In the genomic region with DNA sequence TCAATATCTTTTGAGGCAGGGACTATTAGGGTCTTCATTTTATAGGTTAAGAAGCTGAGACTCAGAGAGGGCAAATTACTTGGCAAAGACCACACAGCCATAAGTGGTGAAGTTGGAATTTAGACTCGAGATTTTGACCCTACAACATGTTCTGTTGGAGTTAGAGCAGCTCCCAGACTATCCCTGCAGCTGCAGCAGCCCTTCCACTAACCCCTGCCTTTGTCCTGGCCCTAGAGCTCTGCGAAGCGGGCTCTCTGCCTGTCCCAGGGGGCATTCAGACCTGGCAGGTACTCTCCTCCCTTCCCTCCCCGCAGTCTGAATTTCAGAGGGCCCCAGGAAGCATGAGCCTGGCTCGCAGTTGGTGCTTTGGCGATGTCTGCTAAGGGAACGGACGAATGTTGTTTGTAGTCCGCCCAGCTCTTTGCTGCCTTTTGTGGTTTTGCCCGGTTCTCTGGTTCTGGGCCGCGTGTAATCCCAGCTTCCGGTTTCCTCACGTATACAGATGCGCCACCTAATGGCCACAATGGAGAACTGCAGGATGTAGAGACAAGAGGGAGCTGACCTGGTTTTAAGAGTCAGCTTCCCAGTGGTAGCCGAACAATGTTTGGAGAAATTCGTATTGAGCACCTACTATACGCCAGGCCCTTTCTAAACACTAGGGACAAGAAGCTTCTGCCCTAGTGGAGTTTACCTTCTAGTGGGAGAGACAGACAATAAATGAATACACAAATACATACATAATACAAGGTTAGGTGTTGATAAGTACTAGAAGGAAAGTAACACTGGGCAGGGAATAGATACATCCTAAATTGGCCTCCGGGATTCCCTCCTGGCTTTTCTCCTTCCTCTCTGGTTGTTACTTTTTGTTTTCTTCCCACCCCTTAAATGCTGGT, we compare ENCODE assay signal across 8 cellular contexts.
DNase-seq lines count a peak whose midpoint lies in the region; ATAC-seq, FAIRE-seq and TF ChIP-seq lines count a peak whose summit lies in the region.

No MANE protein-coding gene starts in this region.

- H3K27ac Mint-ChIP-seq in CD8-positive, alpha-beta T cell, result no peak overlapping the region
- H3K27ac Mint-ChIP-seq in activated CD8-positive, alpha-beta memory T cell treated with anti-CD3 and anti-CD28 coated beads, Interleukin-2, amount 10 ng/mL, durations not matched to agents 7 days and 5 days, result peak overlapping the region; percentile 70

- DNase-seq in CD8-positive, alpha-beta T cell, result peak; percentile 29 to 78 (median 63)
- DNase-seq in HTR-8/SVneo (ENCODE audit: insufficient read length, low spot score), result peak; percentile 82
- DNase-seq in NOMO-1 treated with dmso at 0.1 percent for 144 hours (lab: John Stamatoyannopoulos, UW; ENCODE audit: unreplicated experiment), result peak; percentile 65
- DNase-seq in activated CD8-positive, alpha-beta memory T cell treated with anti-CD3 and anti-CD28 coated beads, Interleukin-2, amount 10 ng/mL, durations not matched to agents 7 days and 5 days, result peak; percentile 83
- peak; percentile 76 for DNase-seq in endothelial cell of umbilical vein (ENCODE audit: low read depth, low spot score)
- peak; percentile 73 to 87 (median 76) for DNase-seq in mucosa of descending colon
- DNase-seq in stimulated activated CD8-positive, alpha-beta memory T cell treated with anti-CD3 and anti-CD28 coated beads, Interleukin-2, amount 100 ng/mL, for 48 hours (ENCODE audit: low read depth in 2 of 2), result peak; percentile 20 to 42

- H4K20me1 ChIP-seq in endothelial cell of umbilical vein (replicated peaks; ENCODE audit: control insufficient read depth, extremely low read depth, insufficient read depth, low read length), result no peaks in the 10 kb centered on the region

- no peaks in the 10 kb centered on the region for H3K27me3 Mint-ChIP-seq in CD8-positive, alpha-beta T cell (ENCODE audit: low read depth)
- no peaks in the 10 kb centered on the region for H3K27me3 Mint-ChIP-seq in activated CD8-positive, alpha-beta memory T cell treated with anti-CD3 and anti-CD28 coated beads, Interleukin-2, amount 10 ng/mL, durations not matched to agents 7 days and 5 days

- no peaks in the 10 kb centered on the region for H3K9me1 ChIP-seq in endothelial cell of umbilical vein (replicated peaks; ENCODE audit: control insufficient read depth, extremely low read depth, insufficient read depth, low read length)

- ATAC-seq in CD8-positive, alpha-beta T cell, result peak; percentile 95
- peak; percentile 52 for ATAC-seq in GM19467 (IDR thresholded peaks at IDR 0.05; ENCODE audit: unreplicated experiment)
- peak; percentile 76 for ATAC-seq in activated CD8-positive, alpha-beta memory T cell treated with anti-CD3 and anti-CD28 coated beads, Interleukin-2, amount 10 ng/mL, durations not matched to agents 7 days and 5 days
- peak; percentile 93 for ATAC-seq in mucosa of descending colon

- POLR2A ChIA-PET in CD8-positive, alpha-beta T cell (lab: Charles Lee), result interaction anchor here (0.9 to 2.7 kb wide), 5 partner anchors 13 to 212 kb away, joined by 3 to 12 read pairs (median 4); partner anchors contain the start of gene SRPRA
- POLR2A ChIA-PET in endothelial cell of umbilical vein (lab: Charles Lee), result interaction anchor here (0.6 to 1.1 kb wide), 2 partner anchors 120 to 170 kb away, joined by 4 read pairs; no protein-coding TSS in a partner anchor

- H3K36me3 ChIP-seq in CD8-positive, alpha-beta T cell (ENCODE audit: insufficient read depth, low read length), result no peaks in the 10 kb centered on the region
- H3K36me3 ChIP-seq in endothelial cell of umbilical vein (ENCODE audit: control insufficient read depth in 2 of 2, extremely low read depth in 1 of 2, insufficient read depth in 2 of 2, low read length in 2 of 2), result no peaks in the 10 kb centered on the region
- no peaks in the 10 kb centered on the region for H3K36me3 ChIP-seq in mucosa of descending colon (ENCODE audit: low read depth)

- no peak overlapping the region for H3K9ac ChIP-seq in endothelial cell of umbilical vein (replicated peaks; ENCODE audit: extremely low read depth, insufficient read depth, low read length)

- no peaks in the 10 kb centered on the region for H3K27me3 ChIP-seq in CD8-positive, alpha-beta T cell (ENCODE audit: insufficient read depth, low read length)
- peaks cover 0 to 2% of the 10 kb centered on the region in 2 experiments for H3K27me3 ChIP-seq in endothelial cell of umbilical vein (ENCODE audit: control insufficient read depth in 2 of 2, insufficient read depth in 2 of 2, low read length in 2 of 2)

- H3K4me2 ChIP-seq in endothelial cell of umbilical vein (ENCODE audit: insufficient read depth, low read length), result peak overlapping the region; percentile 1

- FAIRE-seq in HTR-8/SVneo (lab: Jason Lieb, UNC) (no peak), endothelial cell of umbilical vein (lab: Jason Lieb, UNC) (peak; percentile 91)

- no TSS peak for BruUV-seq in endothelial cell of umbilical vein (replicated peaks; lab: Mats Ljungman, UMichigan)

- H2AFZ ChIP-seq in endothelial cell of umbilical vein (ENCODE audit: low read depth, low read length), result peak overlapping the region; percentile 62

- H3K4me1 ChIP-seq in CD8-positive, alpha-beta T cell (ENCODE audit: insufficient read depth, low read length), result peaks cover 6% of the 10 kb centered on the region
- H3K4me1 ChIP-seq in endothelial cell of umbilical vein (ENCODE audit: control insufficient read depth, extremely low read depth, insufficient read depth, low read length) (no peaks in the 10 kb centered on the region), mucosa of descending colon (ENCODE audit: low read depth) (peaks cover 18% of the 10 kb centered on the region)

- CTCF ChIA-PET in CD8-positive, alpha-beta T cell (lab: Charles Lee), result interaction anchor here (0.6 to 7.1 kb wide), 49 partner anchors 9 to 1717 kb away, joined by 3 to 149 read pairs (median 4); partner anchors contain the start of gene DCPS
- CTCF ChIA-PET in activated CD8-positive, alpha-beta memory T cell treated with anti-CD3 and anti-CD28 coated beads, Interleukin-2, amount 10 ng/mL, durations not matched to agents 7 days and 5 days (lab: Charles Lee), result interaction anchor here (0.6 to 6.5 kb wide), 34 partner anchors 9 to 562 kb away, joined by 3 to 109 read pairs (median 5); partner anchors contain the start of genes DCPS and ST3GAL4
- CTCF ChIA-PET in endothelial cell of umbilical vein (lab: Charles Lee), result interaction anchor here (0.6 to 7.7 kb wide), 68 partner anchors 9 to 1558 kb away, joined by 3 to 437 read pairs (median 5); partner anchors contain the start of genes DCPS, FOXRED1, SRPRA and ST3GAL4

- no peak for TF ChIP-seq POLR2A in endothelial cell of umbilical vein (IDR thresholded peaks at IDR 0.05; ENCODE audit: low read depth, low read length)

- no peaks in the 10 kb centered on the region for H3K36me3 Mint-ChIP-seq in CD8-positive, alpha-beta T cell
- no peaks in the 10 kb centered on the region for H3K36me3 Mint-ChIP-seq in activated CD8-positive, alpha-beta memory T cell treated with anti-CD3 and anti-CD28 coated beads, Interleukin-2, amount 10 ng/mL, durations not matched to agents 7 days and 5 days

- no peaks in the 10 kb centered on the region for H3K9me3 ChIP-seq in CD8-positive, alpha-beta T cell (ENCODE audit: low read length)
- H3K9me3 ChIP-seq in endothelial cell of umbilical vein (replicated peaks; ENCODE audit: control insufficient read depth, insufficient read depth, low read length), result no peaks in the 10 kb centered on the region
- H3K9me3 ChIP-seq in mucosa of descending colon, result no peaks in the 10 kb centered on the region

- peak; percentile 94 for TF ChIP-seq CTCF in CD8-positive, alpha-beta T cell (IDR thresholded peaks at IDR 0.05)
- TF ChIP-seq CTCF in endothelial cell of umbilical vein (IDR thresholded peaks at IDR 0.05; ENCODE audit: extremely low read depth in 1 of 2, insufficient read depth in 1 of 2, low read depth in 1 of 2, low read length in 2 of 2) (peak; percentile 87 to 95), mucosa of descending colon (IDR thresholded peaks at IDR 0.05) (peak; percentile 90)

- intact Hi-C loops in CD8-positive, alpha-beta T cell (cut with DNase I, micrococcal nuclease), result loop anchor here (1.0 to 10.0 kb wide), 4 partner anchors 39 to 557 kb away; no protein-coding TSS in a partner anchor
- intact Hi-C loops in endothelial cell of umbilical vein (cut with micrococcal nuclease), result loop anchor here (1.0 kb wide), 2 partner anchors 39 to 170 kb away; no protein-coding TSS in a partner anchor
- intact Hi-C loops in mucosa of descending colon (cut with DNase I, micrococcal nuclease), result loop anchor here in 1 of 2 donors (2.0 kb wide), 2 partner anchors 40 to 170 kb away; no protein-coding TSS in a partner anchor

- dilution Hi-C loops in endothelial cell of umbilical vein (cut with MboI; ENCODE audit: extremely low pct_ligation_motif_present, low sequenced_read_pairs), result no loop called here

- peaks cover 18% of the 10 kb centered on the region for H3K4me1 Mint-ChIP-seq in CD8-positive, alpha-beta T cell (ENCODE audit: low read depth)
- peaks cover 24% of the 10 kb centered on the region for H3K4me1 Mint-ChIP-seq in activated CD8-positive, alpha-beta memory T cell treated with anti-CD3 and anti-CD28 coated beads, Interleukin-2, amount 10 ng/mL, durations not matched to agents 7 days and 5 days

- H3K79me2 ChIP-seq in endothelial cell of umbilical vein (ENCODE audit: control insufficient read depth, insufficient read depth, low read length), result no peaks in the 10 kb centered on the region

- peak overlapping the region; percentile 71 for H3K4me3 Mint-ChIP-seq in CD8-positive, alpha-beta T cell
- H3K4me3 Mint-ChIP-seq in activated CD8-positive, alpha-beta memory T cell treated with anti-CD3 and anti-CD28 coated beads, Interleukin-2, amount 10 ng/mL, durations not matched to agents 7 days and 5 days, result peak overlapping the region; percentile 51

- no peak overlapping the region for H3K27ac ChIP-seq in CD8-positive, alpha-beta T cell (ENCODE audit: low read depth, low read length)
- H3K27ac ChIP-seq in endothelial cell of umbilical vein (ENCODE audit: insufficient read depth, low read depth, low read length), result no peak overlapping the region

- H3K9me3 Mint-ChIP-seq in CD8-positive, alpha-beta T cell, result no peaks in the 10 kb centered on the region
- no peaks in the 10 kb centered on the region for H3K9me3 Mint-ChIP-seq in activated CD8-positive, alpha-beta memory T cell treated with anti-CD3 and anti-CD28 coated beads, Interleukin-2, amount 10 ng/mL, durations not matched to agents 7 days and 5 days (ENCODE audit: low read depth)

- H3K4me3 ChIP-seq in CD8-positive, alpha-beta T cell (ENCODE audit: low read depth, low read length), result peak overlapping the region; percentile 44
- H3K4me3 ChIP-seq in endothelial cell of umbilical vein (replicated peaks in 1 of 3; ENCODE audit: insufficient read depth in 1 of 3, low read depth in 1 of 3, low read length in 3 of 3) (no peak overlapping the region), mucosa of descending colon (no peak overlapping the region)

TF ChIP-seq in endothelial cell of umbilical vein, 7 proteins besides CTCF, POLR2A, EP300 and RAD21 (continues in another document):
- no peak for TF ChIP-seq JUN (IDR thresholded peaks at IDR 0.05; ENCODE audit: borderline replicate concordance, insufficient read depth, insufficient read length, low read depth)
- no peak for TF ChIP-seq FOS (IDR thresholded peaks at IDR 0.05; ENCODE audit: borderline replicate concordance, insufficient read depth, low read length)

Comparison
In these comparisons a context has a peak if more than half of its experiments do, and no peak if none do; other contexts are left out.
1. DNase-seq: peak in every context shown above with its lines; median percentile 83 in activated CD8-positive, alpha-beta memory T cell treated with anti-CD3 and anti-CD28 coated beads, Interleukin-2, amount 10 ng/mL, durations not matched to agents 7 days and 5 days; 82 in HTR-8/SVneo; 76 in endothelial cell of umbilical vein; 76 in mucosa of descending colon; 65 in NOMO-1 treated with dmso at 0.1 percent for 144 hours; 63 in CD8-positive, alpha-beta T cell; 31 in stimulated activated CD8-positive, alpha-beta memory T cell treated with anti-CD3 and anti-CD28 coated beads, Interleukin-2, amount 100 ng/mL, for 48 hours.